ENCODE assay signal across 23 cellular contexts in the genomic region with DNA sequence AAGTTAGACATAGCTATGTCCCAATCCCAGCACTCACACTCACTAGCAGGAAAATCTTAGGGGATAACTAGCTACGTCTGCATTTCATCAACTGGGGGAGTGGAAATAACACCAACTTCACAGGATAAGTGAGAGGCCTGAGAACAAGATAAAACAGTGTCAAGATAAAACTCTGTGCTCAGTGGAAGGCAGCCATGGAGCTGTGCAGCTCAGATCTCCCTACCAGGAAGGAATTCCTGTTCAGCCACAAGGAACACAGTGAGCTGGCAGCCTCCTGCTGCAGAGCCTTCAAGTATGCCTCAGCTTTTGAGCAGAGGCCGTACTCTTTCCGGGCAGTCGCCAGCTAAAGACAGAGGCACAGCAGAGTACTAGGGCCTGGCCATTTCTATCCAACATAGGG.
A peak's percentile ranks its signal among the peaks of the same experiment; 100 is the strongest.
DNase-seq lines count a peak whose midpoint lies in the region; ATAC-seq and TF ChIP-seq lines count a peak whose summit lies in the region.
"Had no signal": no experiment of that assay in that cellular context is flagged by ENCODE, and none has a peak within 500 bp of the region (broad histone marks: within the 10 kb centered on the region; RNA-seq: fewer than 3 reads in every experiment).

No MANE protein-coding gene starts in this region.

- H3K36me3 Mint-ChIP-seq in HFFc6 (ENCODE audit: low read depth): no peaks in the 10 kb centered on the region
- H3K36me3 Mint-ChIP-seq: naive thymus-derived CD4-positive, alpha-beta T cell; WTC11 had no signal

- no peak for TF ChIP-seq EP300 in stomach (IDR thresholded peaks at IDR 0.05)

- H3K4me3 ChIP-seq in cardiac fibroblast (replicated peaks in 1 of 2; ENCODE audit: low read depth in 2 of 2, low read length in 2 of 2) (no peak overlapping the region), stomach (no peak overlapping the region)
- H3K4me3 ChIP-seq: ovary, tibial nerve had no signal

- no peaks in the 10 kb centered on the region for H3K9me3 ChIP-seq in stomach
- H3K9me3 ChIP-seq: ovary, tibial nerve had no signal

- peaks cover 14% of the 10 kb centered on the region for H3K4me1 Mint-ChIP-seq in HFFc6 (ENCODE audit: low read depth)

- no peak overlapping the region for H3K27ac Mint-ChIP-seq in HFFc6
- H3K27ac Mint-ChIP-seq: activated CD4-positive, alpha-beta memory T cell treated with anti-CD3 and anti-CD28 coated beads, Interleukin-2, amount 10 ng/mL, durations not matched to agents 7 days and 5 days; activated naive CD4-positive, alpha-beta T cell treated with anti-CD3 and anti-CD28 coated beads for 36 hours; activated T-cell treated with anti-CD3 and anti-CD28 coated beads, Interleukin-2, amount 50 U/mL, for 24 hours; dendritic cell treated with granulocyte-macrophage colony-stimulating factor and Interleukin-4, amounts not matched to agents 40 ng/mL and 50 ng/mL, for 4 days; naive thymus-derived CD4-positive, alpha-beta T cell; T-helper 2 cell treated with Interferon-gamma antibody and Interleukin-4, amounts not matched to agents 5 μg/mL and 100 μg/mL, for 36 hours; WTC11 had no signal

- TF ChIP-seq CTCF in HFFc6 (IDR thresholded peaks at IDR 0.05) (no peak), cardiac fibroblast (IDR thresholded peaks at IDR 0.05; ENCODE audit: low read depth, low read length) (no peak), stomach (IDR thresholded peaks at IDR 0.05) (no peak)

- H3K36me3 ChIP-seq in stomach: no peaks in the 10 kb centered on the region
- H3K36me3 ChIP-seq: ovary, tibial nerve had no signal

- intact Hi-C loops in left ventricle myocardium superior (cut with micrococcal nuclease): no loop called here
- intact Hi-C loops in stomach (cut with DNase I; ENCODE audit: low total_unique reads): no loop called here

- no peak overlapping the region for H3K4me3 Mint-ChIP-seq in HFFc6
- H3K4me3 Mint-ChIP-seq: activated CD4-positive, alpha-beta memory T cell treated with anti-CD3 and anti-CD28 coated beads, Interleukin-2, amount 10 ng/mL, durations not matched to agents 7 days and 5 days; activated naive CD4-positive, alpha-beta T cell treated with anti-CD3 and anti-CD28 coated beads for 36 hours; activated T-cell treated with anti-CD3 and anti-CD28 coated beads, Interleukin-2, amount 50 U/mL, for 24 hours; dendritic cell treated with granulocyte-macrophage colony-stimulating factor and Interleukin-4, amounts not matched to agents 40 ng/mL and 50 ng/mL, for 4 days; naive thymus-derived CD4-positive, alpha-beta T cell; T-helper 2 cell treated with Interferon-gamma antibody and Interleukin-4, amounts not matched to agents 5 μg/mL and 100 μg/mL, for 36 hours; WTC11 had no signal

- peaks cover 5% of the 10 kb centered on the region for H3K27me3 Mint-ChIP-seq in HFFc6 (ENCODE audit: insufficient read depth)
- H3K27me3 Mint-ChIP-seq: activated T-cell treated with anti-CD3 and anti-CD28 coated beads, Interleukin-2, amount 50 U/mL, for 24 hours; dendritic cell treated with granulocyte-macrophage colony-stimulating factor and Interleukin-4, amounts not matched to agents 40 ng/mL and 50 ng/mL, for 4 days had no signal

- H3K4me1 ChIP-seq in stomach: no peaks in the 10 kb centered on the region
- H3K4me1 ChIP-seq: tibial nerve had no signal

- no peaks in the 10 kb centered on the region; the same call in 1 of the 2 replicates for H3K9me3 Mint-ChIP-seq in HFFc6
- H3K9me3 Mint-ChIP-seq: activated CD4-positive, alpha-beta memory T cell treated with anti-CD3 and anti-CD28 coated beads, Interleukin-2, amount 10 ng/mL, durations not matched to agents 7 days and 5 days; activated naive CD4-positive, alpha-beta T cell treated with anti-CD3 and anti-CD28 coated beads for 36 hours; activated T-cell treated with anti-CD3 and anti-CD28 coated beads, Interleukin-2, amount 50 U/mL, for 24 hours; dendritic cell treated with granulocyte-macrophage colony-stimulating factor and Interleukin-4, amounts not matched to agents 40 ng/mL and 50 ng/mL, for 4 days; naive thymus-derived CD4-positive, alpha-beta T cell; T-helper 2 cell treated with Interferon-gamma antibody and Interleukin-4, amounts not matched to agents 5 μg/mL and 100 μg/mL, for 36 hours; WTC11 had no signal

- TF ChIP-seq POLR2A in stomach (IDR thresholded peaks at IDR 0.05): no peak

- 32 to 69% (median 46%) methylated on average over 4 of the region's 4 CpGs for WGBS in stomach, 5 donors

- no peak overlapping the region for H3K27ac ChIP-seq in stomach
- H3K27ac ChIP-seq: epithelial cell of prostate, ovary, tibial nerve had no signal

- peak; percentile 68 for ATAC-seq in left ventricle myocardium superior
- ATAC-seq: naive thymus-derived CD4-positive, alpha-beta T cell; WTC11 had no signal

- DNase-seq in HFFc6 (peak; percentile 40), cardiac fibroblast (ENCODE audit: low read depth in 2 of 2) (peak; percentile 50 to 77), left ventricle myocardium superior (no peak), stromal cell of bone marrow (ENCODE audit: low read depth) (peak; percentile 25), stomach (no peak), NCI-H2081 treated with DMSO at 0.1 percent for 48 hours (lab: John Stamatoyannopoulos, UW) (no peak), activated gamma-delta T cell (lab: John Stamatoyannopoulos, UW) (no peak)
- DNase-seq: activated CD4-positive, alpha-beta memory T cell treated with anti-CD3 and anti-CD28 coated beads, Interleukin-2, amount 10 ng/mL, durations not matched to agents 7 days and 5 days; activated naive CD4-positive, alpha-beta T cell treated with anti-CD3 and anti-CD28 coated beads for 36 hours; activated T-cell treated with anti-CD3 and anti-CD28 coated beads, Interleukin-2, amount 50 U/mL, for 24 hours; aorta; mammary epithelial cell; naive thymus-derived CD4-positive, alpha-beta T cell; NCI-H1417; NCI-H526 treated with DMSO at 0.1 percent for 48 hours; ovary; stimulated activated CD4-positive, alpha-beta T cell treated with anti-CD3 and anti-CD28 coated beads, Interleukin-1b, Interleukin-23, amount 100 ng/mL, for 48 hours; stimulated activated naive CD4-positive, alpha-beta T cell had no signal

- H3K27me3 ChIP-seq in stomach: peaks cover 0 to 5% (median 0%) of the 10 kb centered on the region in 3 donors
- H3K27me3 ChIP-seq: ovary, tibial nerve had no signal

Comparison
In these comparisons a context has a peak if more than half of its experiments do, and no peak if none do; other contexts are left out.
1. DNase-seq: peak in HFFc6 (single experiment), cardiac fibroblast (2 of 2) and stromal cell of bone marrow (single experiment); none in left ventricle myocardium superior (single experiment), stomach (single experiment), NCI-H2081 treated with DMSO at 0.1 percent for 48 hours (single experiment) and activated gamma-delta T cell (single experiment).